ENCODE assay signal across 1 cellular context in the genomic region with DNA sequence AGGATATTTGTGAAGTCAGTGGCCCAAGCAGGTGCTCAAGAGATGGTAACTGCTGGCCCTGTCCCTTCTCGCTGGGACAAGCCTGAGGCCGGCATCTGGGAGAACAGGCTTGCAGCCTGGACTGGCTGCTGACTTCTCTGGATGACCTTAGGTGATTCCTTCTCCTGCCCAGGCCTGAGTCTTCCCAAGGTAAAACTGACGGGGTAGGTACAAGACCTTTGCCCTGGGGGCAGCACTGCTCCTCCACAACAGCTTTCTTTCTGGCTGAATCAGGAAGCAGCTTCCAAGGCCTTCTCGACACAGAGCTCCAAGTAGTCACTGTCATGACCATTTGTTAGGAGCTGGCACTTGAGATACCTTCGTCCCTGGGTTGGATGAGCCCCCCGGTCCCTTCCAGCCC.
TF ChIP-seq lines count a peak whose summit lies in the region.

No MANE protein-coding gene starts in this region.

TF ChIP-seq in H1, 55 proteins besides CTCF, POLR2A, EP300 and RAD21:
- TF ChIP-seq CBX5 (IDR thresholded peaks at IDR 0.05; ENCODE audit: low read depth, low read length): no peak
- TF ChIP-seq SUZ12 (IDR thresholded peaks at IDR 0.05; ENCODE audit: low read length): no peak
- TF ChIP-seq GABPA (IDR thresholded peaks at IDR 0.05; ENCODE audit: borderline replicate concordance, insufficient read depth, low read length): no peak
- TF ChIP-seq RFX5 (IDR thresholded peaks at IDR 0.05; ENCODE audit: borderline replicate concordance, low read depth, low read length): no peak
- no peak for TF ChIP-seq TCF12 (IDR thresholded peaks at IDR 0.05; ENCODE audit: low read depth, low read length)
- TF ChIP-seq, protein P1, sequence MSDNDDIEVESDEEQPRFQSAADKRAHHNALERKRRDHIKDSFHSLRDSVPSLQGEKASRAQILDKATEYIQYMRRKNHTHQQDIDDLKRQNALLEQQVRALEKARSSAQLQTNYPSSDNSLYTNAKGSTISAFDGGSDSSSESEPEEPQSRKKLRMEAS (IDR thresholded peaks at IDR 0.05): no peak
- TF ChIP-seq CREB1 (IDR thresholded peaks at IDR 0.05): no peak
- TF ChIP-seq SAP30 (IDR thresholded peaks at IDR 0.05; ENCODE audit: insufficient read depth, insufficient replicate concordance, low read length): no peak
- no peak for TF ChIP-seq CEBPB (IDR thresholded peaks at IDR 0.05; ENCODE audit: low read depth, low read length)
